In genomic region chr19:49906879-49907564, GRCh38 we compare ENCODE assay signal across 17 cellular contexts. TPM values are rescaled to one million over a fixed set of nuclear protein-coding genes. Genes with fewer than 3 reads are reported as not detected.
DNase-seq lines count a peak whose midpoint lies in the region; ATAC-seq, FAIRE-seq and TF ChIP-seq lines count a peak whose summit lies in the region.
"Had no signal": no experiment of that assay in that cellular context is flagged by ENCODE, and none has a peak within 500 bp of the region (broad histone marks: within the 10 kb centered on the region; RNA-seq: fewer than 3 reads in every experiment).

No MANE protein-coding gene starts in this region.

- peak; percentile 61 for FAIRE-seq in GM18507 (lab: Jason Lieb, UNC)
- FAIRE-seq: islet of Langerhans had no signal

- H3K4me1 ChIP-seq in hepatocyte (ENCODE audit: insufficient read depth), result no peaks in the 10 kb centered on the region

- H3K4me3 Mint-ChIP-seq in T-helper 17 cell, result no peak overlapping the region

- no peak overlapping the region for H2AFZ ChIP-seq in hepatocyte

- no peaks in the 10 kb centered on the region for H3K36me3 ChIP-seq in hepatocyte (replicated peaks; ENCODE audit: insufficient read depth, low read depth)

- H3K27ac Mint-ChIP-seq in T-helper 17 cell, result peak overlapping the region; percentile 49

- WGBS in hepatocyte (ENCODE audit: low lambda C conversion rate, missing lambda C conversion rate), result 96% methylated on average over 15 of the region's 16 CpGs

- no peaks in the 10 kb centered on the region for H3K9me2 ChIP-seq in hepatocyte (replicated peaks; ENCODE audit: insufficient read depth)

- DNase-seq in Ammon's horn (ENCODE audit: low spot score) (peak; percentile 58), GM18507 (ENCODE audit: extremely low spot score, insufficient read length, low read depth) (no peak), T-helper 17 cell (no peak), hepatocyte (ENCODE audit: low spot score) (no peak), retina (no peak)
- DNase-seq: activated gamma-delta T cell, DMS53, mucosa of descending colon, NCI-H187, NCI-H510A treated with DMSO at 0.1 percent for 48 hours, upper lobe of right lung had no signal

- no peaks in the 10 kb centered on the region for H3K27me3 Mint-ChIP-seq in T-helper 17 cell

- peaks cover 24% of the 10 kb centered on the region for H3K4me1 Mint-ChIP-seq in T-helper 17 cell

- H3K4me2 ChIP-seq in hepatocyte, result no peak overlapping the region

- H3K9me3 ChIP-seq in T-helper 17 cell (ENCODE audit: control insufficient read depth, low read length, poor library complexity, severe bottlenecking), result no peaks in the 10 kb centered on the region
- no peaks in the 10 kb centered on the region for H3K9me3 ChIP-seq in hepatocyte (ENCODE audit: low read depth)
- H3K9me3 ChIP-seq: gastroesophageal sphincter, mucosa of descending colon, Peyer's patch, upper lobe of right lung had no signal

- no peaks in the 10 kb centered on the region for H3K36me3 Mint-ChIP-seq in T-helper 17 cell (ENCODE audit: low read depth)

- H4K20me1 ChIP-seq in hepatocyte (ENCODE audit: insufficient read depth, poor library complexity, severe bottlenecking), result no peaks in the 10 kb centered on the region

- H3K27ac ChIP-seq in layer of hippocampus (ENCODE audit: low read depth, low read length), result peak overlapping the region; percentile 54
- H3K27ac ChIP-seq in hepatocyte, result no peak overlapping the region
- H3K27ac ChIP-seq: gastroesophageal sphincter, upper lobe of right lung had no signal

- no peaks in the 10 kb centered on the region for H3K79me2 ChIP-seq in hepatocyte

- no peak for TF ChIP-seq CTCF in hepatocyte (IDR thresholded peaks at IDR 0.05; ENCODE audit: poor library complexity)

- ATAC-seq in T-helper 17 cell (no peak), GM21447 (IDR thresholded peaks at IDR 0.05; ENCODE audit: unreplicated experiment) (no peak), HG03196 (IDR thresholded peaks at IDR 0.05; ENCODE audit: unreplicated experiment) (no peak)
- ATAC-seq: gastroesophageal sphincter, upper lobe of right lung had no signal

- H3K27me3 ChIP-seq in layer of hippocampus (ENCODE audit: control insufficient read depth, insufficient read depth, low read length) (no peaks in the 10 kb centered on the region), hepatocyte (no peaks in the 10 kb centered on the region)
- H3K27me3 ChIP-seq: gastroesophageal sphincter, Peyer's patch, upper lobe of right lung had no signal

- no peak overlapping the region for H3K4me3 ChIP-seq in hepatocyte
- H3K4me3 ChIP-seq: gastroesophageal sphincter, mucosa of descending colon, Peyer's patch, upper lobe of right lung had no signal

RNA-seq across cellular contexts. Expression of gene IL4I1, which starts 10.3 kb away (rescaled TPM):
- total RNA-seq in T-helper 17 cell, result 100 to 1,000 TPM in 1 of 2 donors, 10 to 100 TPM in 1; 47.8 to 107 TPM
- total RNA-seq in hepatocyte, result 0.12 and 0.60 TPM in 2 replicates
- 0.33 and 0.97 TPM in 2 replicates for polyA plus RNA-seq in hepatocyte
- total RNA-seq: Peyer's patch had no signal

RNA-seq across cellular contexts. Expression of gene ATF5, which starts 22.0 kb away (rescaled TPM):
- 10 to 100 TPM; 31.8 to 36.0 TPM for total RNA-seq in T-helper 17 cell
- total RNA-seq in hepatocyte, result 19.8 and 34.4 TPM in 2 replicates
- 16.1 and 23.8 TPM in 2 replicates for polyA plus RNA-seq in hepatocyte

RNA-seq across cellular contexts. Expression of gene NUP62, which starts 22.3 kb away (rescaled TPM):
- total RNA-seq in T-helper 17 cell (10 to 100 TPM; 46.8 to 62.4 TPM), hepatocyte (21.3 and 33.8 TPM in 2 replicates)
- 33.5 and 34.0 TPM in 2 replicates for polyA plus RNA-seq in hepatocyte

RNA-seq across cellular contexts. Expression of gene TBC1D17, which starts 29.5 kb away (rescaled TPM):
- total RNA-seq in T-helper 17 cell, result 10 to 100 TPM; 44.1 to 57.3 TPM
- 10.7 and 13.4 TPM in 2 replicates for total RNA-seq in hepatocyte
- 52.8 and 55.1 TPM in 2 replicates for polyA plus RNA-seq in hepatocyte

RNA-seq across cellular contexts. Expression of gene AKT1S1, which starts 29.9 kb away (rescaled TPM):
- total RNA-seq in T-helper 17 cell (10 to 100 TPM; 19.2 to 33.8 TPM), hepatocyte (15.6 and 16.3 TPM in 2 replicates)
- polyA plus RNA-seq in hepatocyte, result 73.0 and 74.5 TPM in 2 replicates

Comparison
In these comparisons a context has a peak if more than half of its experiments do, and no peak if none do; other contexts are left out.
1. RNA of gene IL4I1, which starts 10.3 kb away (total RNA-seq): 47.8 to 107 TPM in T-helper 17 cell; 0.12 to 0.60 TPM in hepatocyte; every median in the first group is over 10 times any median in the second.